In the genomic region with DNA sequence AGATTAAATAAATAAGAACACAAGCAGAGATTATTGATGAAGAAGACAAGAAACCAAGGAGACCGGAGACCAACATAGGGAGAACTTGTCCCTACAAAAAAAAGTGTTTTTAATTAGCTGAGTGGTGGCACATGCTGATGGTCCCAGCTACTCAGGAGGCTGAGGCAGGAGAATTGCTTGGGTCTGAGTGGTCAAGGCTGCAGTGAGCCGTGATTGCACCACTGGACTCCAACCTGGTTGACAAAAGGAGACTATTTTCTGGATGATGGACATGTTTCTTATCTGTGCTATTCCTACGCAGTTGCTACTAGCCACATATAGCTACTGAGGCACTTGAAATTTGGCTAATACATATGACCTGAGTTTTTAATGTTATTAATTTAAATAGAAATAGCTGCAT, we compare ENCODE assay signal across 1 cellular context.
TF ChIP-seq lines count a peak whose summit lies in the region.

No MANE protein-coding gene starts in this region.

TF ChIP-seq in GM12878, 131 proteins besides CTCF, POLR2A, EP300 and RAD21:
- TF ChIP-seq ATF7 (IDR thresholded peaks at IDR 0.05; ENCODE audit: low read depth): no peak
- TF ChIP-seq, protein P1, sequence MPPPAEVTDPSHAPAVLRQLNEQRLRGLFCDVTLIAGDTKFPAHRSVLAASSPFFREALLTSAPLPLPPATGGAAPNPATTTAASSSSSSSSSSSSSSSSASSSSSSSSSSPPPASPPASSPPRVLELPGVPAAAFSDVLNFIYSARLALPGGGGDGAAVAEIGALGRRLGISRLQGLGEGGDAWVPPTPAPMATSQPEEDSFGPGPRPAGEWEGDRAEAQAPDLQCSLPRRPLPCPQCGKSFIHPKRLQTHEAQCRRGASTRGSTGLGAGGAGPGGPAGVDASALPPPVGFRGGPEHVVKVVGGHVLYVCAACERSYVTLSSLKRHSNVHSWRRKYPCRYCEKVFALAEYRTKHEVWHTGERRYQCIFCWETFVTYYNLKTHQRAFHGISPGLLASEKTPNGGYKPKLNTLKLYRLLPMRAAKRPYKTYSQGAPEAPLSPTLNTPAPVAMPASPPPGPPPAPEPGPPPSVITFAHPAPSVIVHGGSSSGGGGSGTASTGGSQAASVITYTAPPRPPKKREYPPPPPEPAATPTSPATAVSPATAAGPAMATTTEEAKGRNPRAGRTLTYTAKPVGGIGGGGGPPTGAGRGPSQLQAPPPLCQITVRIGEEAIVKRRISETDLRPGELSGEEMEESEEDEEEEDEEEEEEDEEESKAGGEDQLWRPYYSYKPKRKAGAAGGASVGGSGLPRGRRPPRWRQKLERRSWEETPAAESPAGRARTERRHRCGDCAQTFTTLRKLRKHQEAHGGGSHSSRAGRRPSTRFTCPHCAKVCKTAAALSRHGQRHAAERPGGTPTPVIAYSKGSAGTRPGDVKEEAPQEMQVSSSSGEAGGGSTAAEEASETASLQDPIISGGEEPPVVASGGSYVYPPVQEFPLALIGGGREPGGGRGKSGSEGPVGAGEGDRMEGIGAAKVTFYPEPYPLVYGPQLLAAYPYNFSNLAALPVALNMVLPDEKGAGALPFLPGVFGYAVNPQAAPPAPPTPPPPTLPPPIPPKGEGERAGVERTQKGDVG (CRISPR knock-in tag; IDR thresholded peaks at IDR 0.05): no peak
- TF ChIP-seq, protein P2, sequence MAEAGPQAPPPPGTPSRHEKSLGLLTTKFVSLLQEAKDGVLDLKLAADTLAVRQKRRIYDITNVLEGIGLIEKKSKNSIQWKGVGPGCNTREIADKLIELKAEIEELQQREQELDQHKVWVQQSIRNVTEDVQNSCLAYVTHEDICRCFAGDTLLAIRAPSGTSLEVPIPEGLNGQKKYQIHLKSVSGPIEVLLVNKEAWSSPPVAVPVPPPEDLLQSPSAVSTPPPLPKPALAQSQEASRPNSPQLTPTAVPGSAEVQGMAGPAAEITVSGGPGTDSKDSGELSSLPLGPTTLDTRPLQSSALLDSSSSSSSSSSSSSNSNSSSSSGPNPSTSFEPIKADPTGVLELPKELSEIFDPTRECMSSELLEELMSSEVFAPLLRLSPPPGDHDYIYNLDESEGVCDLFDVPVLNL (IDR thresholded peaks at IDR 0.05; ENCODE audit: low read depth, low read length): no peak
- TF ChIP-seq LARP7 (IDR thresholded peaks at IDR 0.05): no peak
- no peak for TF ChIP-seq NFIC (IDR thresholded peaks at IDR 0.05; ENCODE audit: low read depth, low read length)
- no peak for TF ChIP-seq SMC3 (IDR thresholded peaks at IDR 0.05; ENCODE audit: borderline replicate concordance, low read length)
- no peak for TF ChIP-seq IKZF1 (conservative IDR thresholded peaks at IDR 0.05)
- TF ChIP-seq, protein P3, sequence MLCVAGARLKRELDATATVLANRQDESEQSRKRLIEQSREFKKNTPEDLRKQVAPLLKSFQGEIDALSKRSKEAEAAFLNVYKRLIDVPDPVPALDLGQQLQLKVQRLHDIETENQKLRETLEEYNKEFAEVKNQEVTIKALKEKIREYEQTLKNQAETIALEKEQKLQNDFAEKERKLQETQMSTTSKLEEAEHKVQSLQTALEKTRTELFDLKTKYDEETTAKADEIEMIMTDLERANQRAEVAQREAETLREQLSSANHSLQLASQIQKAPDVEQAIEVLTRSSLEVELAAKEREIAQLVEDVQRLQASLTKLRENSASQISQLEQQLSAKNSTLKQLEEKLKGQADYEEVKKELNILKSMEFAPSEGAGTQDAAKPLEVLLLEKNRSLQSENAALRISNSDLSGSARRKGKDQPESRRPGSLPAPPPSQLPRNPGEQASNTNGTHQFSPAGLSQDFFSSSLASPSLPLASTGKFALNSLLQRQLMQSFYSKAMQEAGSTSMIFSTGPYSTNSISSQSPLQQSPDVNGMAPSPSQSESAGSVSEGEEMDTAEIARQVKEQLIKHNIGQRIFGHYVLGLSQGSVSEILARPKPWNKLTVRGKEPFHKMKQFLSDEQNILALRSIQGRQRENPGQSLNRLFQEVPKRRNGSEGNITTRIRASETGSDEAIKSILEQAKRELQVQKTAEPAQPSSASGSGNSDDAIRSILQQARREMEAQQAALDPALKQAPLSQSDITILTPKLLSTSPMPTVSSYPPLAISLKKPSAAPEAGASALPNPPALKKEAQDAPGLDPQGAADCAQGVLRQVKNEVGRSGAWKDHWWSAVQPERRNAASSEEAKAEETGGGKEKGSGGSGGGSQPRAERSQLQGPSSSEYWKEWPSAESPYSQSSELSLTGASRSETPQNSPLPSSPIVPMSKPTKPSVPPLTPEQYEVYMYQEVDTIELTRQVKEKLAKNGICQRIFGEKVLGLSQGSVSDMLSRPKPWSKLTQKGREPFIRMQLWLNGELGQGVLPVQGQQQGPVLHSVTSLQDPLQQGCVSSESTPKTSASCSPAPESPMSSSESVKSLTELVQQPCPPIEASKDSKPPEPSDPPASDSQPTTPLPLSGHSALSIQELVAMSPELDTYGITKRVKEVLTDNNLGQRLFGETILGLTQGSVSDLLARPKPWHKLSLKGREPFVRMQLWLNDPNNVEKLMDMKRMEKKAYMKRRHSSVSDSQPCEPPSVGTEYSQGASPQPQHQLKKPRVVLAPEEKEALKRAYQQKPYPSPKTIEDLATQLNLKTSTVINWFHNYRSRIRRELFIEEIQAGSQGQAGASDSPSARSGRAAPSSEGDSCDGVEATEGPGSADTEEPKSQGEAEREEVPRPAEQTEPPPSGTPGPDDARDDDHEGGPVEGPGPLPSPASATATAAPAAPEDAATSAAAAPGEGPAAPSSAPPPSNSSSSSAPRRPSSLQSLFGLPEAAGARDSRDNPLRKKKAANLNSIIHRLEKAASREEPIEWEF (IDR thresholded peaks at IDR 0.05; ENCODE audit: insufficient replicate concordance, low read depth, low read length): no peak
- no peak for TF ChIP-seq CREM (IDR thresholded peaks at IDR 0.05; ENCODE audit: low read depth)
- no peak for TF ChIP-seq HDGF (IDR thresholded peaks at IDR 0.05)
- no peak for TF ChIP-seq ZSCAN29 (IDR thresholded peaks at IDR 0.05)
- TF ChIP-seq, protein P4, sequence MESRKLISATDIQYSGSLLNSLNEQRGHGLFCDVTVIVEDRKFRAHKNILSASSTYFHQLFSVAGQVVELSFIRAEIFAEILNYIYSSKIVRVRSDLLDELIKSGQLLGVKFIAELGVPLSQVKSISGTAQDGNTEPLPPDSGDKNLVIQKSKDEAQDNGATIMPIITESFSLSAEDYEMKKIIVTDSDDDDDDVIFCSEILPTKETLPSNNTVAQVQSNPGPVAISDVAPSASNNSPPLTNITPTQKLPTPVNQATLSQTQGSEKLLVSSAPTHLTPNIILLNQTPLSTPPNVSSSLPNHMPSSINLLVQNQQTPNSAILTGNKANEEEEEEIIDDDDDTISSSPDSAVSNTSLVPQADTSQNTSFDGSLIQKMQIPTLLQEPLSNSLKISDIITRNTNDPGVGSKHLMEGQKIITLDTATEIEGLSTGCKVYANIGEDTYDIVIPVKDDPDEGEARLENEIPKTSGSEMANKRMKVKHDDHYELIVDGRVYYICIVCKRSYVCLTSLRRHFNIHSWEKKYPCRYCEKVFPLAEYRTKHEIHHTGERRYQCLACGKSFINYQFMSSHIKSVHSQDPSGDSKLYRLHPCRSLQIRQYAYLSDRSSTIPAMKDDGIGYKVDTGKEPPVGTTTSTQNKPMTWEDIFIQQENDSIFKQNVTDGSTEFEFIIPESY (IDR thresholded peaks at IDR 0.05): no peak
- no peak for TF ChIP-seq RCOR1 (conservative IDR thresholded peaks at IDR 0.05; ENCODE audit: low read depth, low read length)
- TF ChIP-seq, protein P5, sequence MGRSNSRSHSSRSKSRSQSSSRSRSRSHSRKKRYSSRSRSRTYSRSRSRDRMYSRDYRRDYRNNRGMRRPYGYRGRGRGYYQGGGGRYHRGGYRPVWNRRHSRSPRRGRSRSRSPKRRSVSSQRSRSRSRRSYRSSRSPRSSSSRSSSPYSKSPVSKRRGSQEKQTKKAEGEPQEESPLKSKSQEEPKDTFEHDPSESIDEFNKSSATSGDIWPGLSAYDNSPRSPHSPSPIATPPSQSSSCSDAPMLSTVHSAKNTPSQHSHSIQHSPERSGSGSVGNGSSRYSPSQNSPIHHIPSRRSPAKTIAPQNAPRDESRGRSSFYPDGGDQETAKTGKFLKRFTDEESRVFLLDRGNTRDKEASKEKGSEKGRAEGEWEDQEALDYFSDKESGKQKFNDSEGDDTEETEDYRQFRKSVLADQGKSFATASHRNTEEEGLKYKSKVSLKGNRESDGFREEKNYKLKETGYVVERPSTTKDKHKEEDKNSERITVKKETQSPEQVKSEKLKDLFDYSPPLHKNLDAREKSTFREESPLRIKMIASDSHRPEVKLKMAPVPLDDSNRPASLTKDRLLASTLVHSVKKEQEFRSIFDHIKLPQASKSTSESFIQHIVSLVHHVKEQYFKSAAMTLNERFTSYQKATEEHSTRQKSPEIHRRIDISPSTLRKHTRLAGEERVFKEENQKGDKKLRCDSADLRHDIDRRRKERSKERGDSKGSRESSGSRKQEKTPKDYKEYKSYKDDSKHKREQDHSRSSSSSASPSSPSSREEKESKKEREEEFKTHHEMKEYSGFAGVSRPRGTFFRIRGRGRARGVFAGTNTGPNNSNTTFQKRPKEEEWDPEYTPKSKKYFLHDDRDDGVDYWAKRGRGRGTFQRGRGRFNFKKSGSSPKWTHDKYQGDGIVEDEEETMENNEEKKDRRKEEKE (IDR thresholded peaks at IDR 0.05): no peak
